Comparison of ENCODE assay signal across 5 cellular contexts in genomic region chr1:173462666-173463065, GRCh38. TPM values are rescaled to one million over a fixed set of nuclear protein-coding genes. Genes with fewer than 3 reads are reported as not detected.
DNase-seq lines count a peak whose midpoint lies in the region; ATAC-seq and TF ChIP-seq lines count a peak whose summit lies in the region.
"Not testable (repeated sequence)": the region's sequence is repeated elsewhere in the genome, so short reads cannot be mapped to it uniquely, and the experiment has no call there.

No MANE protein-coding gene starts in this region.

- not testable (repeated sequence) for H2BK15ac ChIP-seq in IMR-90 (ENCODE audit: low read depth, low read length)

- not testable (repeated sequence) for ATAC-seq in CD8-positive, alpha-beta T cell; IMR-90 (ENCODE audit: low read depth)

- POLR2A ChIA-PET in CD8-positive, alpha-beta T cell (lab: Charles Lee); IMR-90 (lab: Charles Lee; ENCODE audit: unreplicated experiment): not testable (repeated sequence)

- H2BK20ac ChIP-seq in IMR-90 (ENCODE audit: low read depth, low read length) = not testable (repeated sequence)

- H3K56ac ChIP-seq in IMR-90 (ENCODE audit: extremely low read depth, insufficient read depth, low read length) = not testable (repeated sequence)

- not testable (repeated sequence) for H2AK9ac ChIP-seq in IMR-90 (replicated peaks; ENCODE audit: low read depth, low read length, poor library complexity)

- peaks cover 12% of the 10 kb centered on the region for H3K36me3 ChIP-seq in CD8-positive, alpha-beta T cell (ENCODE audit: insufficient read depth, low read length)
- H3K36me3 ChIP-seq in IMR-90 (ENCODE audit: control insufficient read depth, insufficient read depth, low read length) = peaks cover 11% of the 10 kb centered on the region

- H4K8ac ChIP-seq in IMR-90 (ENCODE audit: low read depth in 2 of 2, low read length in 2 of 2) = not testable (repeated sequence)

- H3K36me3 Mint-ChIP-seq in CD8-positive, alpha-beta T cell = peaks cover 82% of the 10 kb centered on the region
- H3K36me3 Mint-ChIP-seq in nephron (ENCODE audit: low read depth) = peaks cover 51% of the 10 kb centered on the region

- H3K27ac Mint-ChIP-seq in CD8-positive, alpha-beta T cell = peak overlapping the region; percentile 28
- H3K27ac Mint-ChIP-seq in nephron = not testable (repeated sequence)

- H3K18ac ChIP-seq in IMR-90 (ENCODE audit: low read depth, low read length) = not testable (repeated sequence)

- H2AK5ac ChIP-seq in IMR-90 (ENCODE audit: low read depth, low read length) = not testable (repeated sequence)

- not testable (repeated sequence) for H3K4me3 Mint-ChIP-seq in CD8-positive, alpha-beta T cell
- peak overlapping the region in 2 of 3 experiments; percentile 37 to 76 for H3K4me3 Mint-ChIP-seq in nephron

- not testable (repeated sequence) for H3K4me2 ChIP-seq in IMR-90 (ENCODE audit: low read depth, low read length)

- H3K9me3 ChIP-seq in CD8-positive, alpha-beta T cell (ENCODE audit: low read length); IMR-90 (ENCODE audit: control insufficient read depth, insufficient read depth, low read length): not testable (repeated sequence)

- DNase-seq in CD8-positive, alpha-beta T cell = not testable (repeated sequence)
- peak; percentile 30 for DNase-seq in IMR-90
- DNase-seq in choroid plexus epithelial cell (ENCODE audit: low read depth) = peak; percentile 9
- peak; percentile 21 for DNase-seq in iris pigment epithelial cell (ENCODE audit: low read depth)

- not testable (repeated sequence) for H3K4ac ChIP-seq in IMR-90 (ENCODE audit: low read depth, low read length)

- dilution Hi-C loops in IMR-90 (cut with HindIII; ENCODE audit: low sequenced_read_pairs, unreplicated experiment) = not testable (repeated sequence)

- not testable (repeated sequence) for H3K9ac ChIP-seq in IMR-90 (ENCODE audit: low read depth, low read length)

- not testable (repeated sequence) for H3K27me3 ChIP-seq in CD8-positive, alpha-beta T cell (ENCODE audit: insufficient read depth, low read length); IMR-90 (ENCODE audit: control insufficient read depth, insufficient read depth, low read length)

- H3K9me3 Mint-ChIP-seq in CD8-positive, alpha-beta T cell = peaks cover 18% of the 10 kb centered on the region
- peaks cover 54% of the 10 kb centered on the region for H3K9me3 Mint-ChIP-seq in nephron

- not testable (repeated sequence) for H4K91ac ChIP-seq in IMR-90 (ENCODE audit: insufficient read depth, low read depth, low read length)

- BruUV-seq in IMR-90 (replicated peaks; lab: Mats Ljungman, UMichigan) = not testable (repeated sequence)

- not testable (repeated sequence) for H4K20me1 ChIP-seq in IMR-90 (ENCODE audit: insufficient read depth, low read length)

- H3K14ac ChIP-seq in IMR-90 (replicated peaks; ENCODE audit: low read depth, low read length) = not testable (repeated sequence)

- H3K4me1 ChIP-seq in CD8-positive, alpha-beta T cell (ENCODE audit: insufficient read depth, low read length); IMR-90 (ENCODE audit: control insufficient read depth, insufficient read depth, low read length): not testable (repeated sequence)

- not testable (repeated sequence) for TF ChIP-seq CTCF in CD8-positive, alpha-beta T cell (IDR thresholded peaks at IDR 0.05); IMR-90 (conservative IDR thresholded peaks at IDR 0.05; ENCODE audit: low read depth, low read length); choroid plexus epithelial cell (conservative IDR thresholded peaks at IDR 0.05; ENCODE audit: low read depth, low read length); nephron (IDR thresholded peaks at IDR 0.05; ENCODE audit: unreplicated experiment in 3 of 3)

- not testable (repeated sequence) for H3K23ac ChIP-seq in IMR-90 (ENCODE audit: low read depth, low read length)

- H3K9me1 ChIP-seq in IMR-90 (ENCODE audit: insufficient read depth, low read length) = not testable (repeated sequence)

- H2BK5ac ChIP-seq in IMR-90 (ENCODE audit: low read depth, low read length, poor library complexity, severe bottlenecking) = not testable (repeated sequence)

- not testable (repeated sequence) for H3K27ac ChIP-seq in CD8-positive, alpha-beta T cell (ENCODE audit: low read depth, low read length); IMR-90 (ENCODE audit: insufficient read depth, low read length)

- not testable (repeated sequence) for H2BK120ac ChIP-seq in IMR-90 (ENCODE audit: low read depth, low read length)

- CTCF ChIA-PET in CD8-positive, alpha-beta T cell (lab: Charles Lee) = interaction anchor here (0.7 kb wide), 1 partner anchor 43 kb away, joined by 3 read pairs; no protein-coding TSS in a partner anchor
- CTCF ChIA-PET in IMR-90 (lab: Yijun Ruan, JAX) = not testable (repeated sequence)

- H4K5ac ChIP-seq in IMR-90 (ENCODE audit: low read depth, low read length) = not testable (repeated sequence)

- H2AFZ ChIP-seq in IMR-90 (replicated peaks; ENCODE audit: low read length, poor library complexity) = not testable (repeated sequence)

- in situ Hi-C loops in IMR-90 (cut with MboI; ENCODE audit: low sequenced_read_pairs) = not testable (repeated sequence)

- TF ChIP-seq RAD21 in IMR-90 (IDR thresholded peaks at IDR 0.05; ENCODE audit: low read length) = not testable (repeated sequence)

- not testable (repeated sequence) for TF ChIP-seq POLR2A in IMR-90 (IDR thresholded peaks at IDR 0.05; ENCODE audit: low read depth, low read length)

- not testable (repeated sequence) for H3K4me3 ChIP-seq in CD8-positive, alpha-beta T cell (ENCODE audit: low read depth, low read length); IMR-90 (ENCODE audit: insufficient read depth, low read depth, low read length); choroid plexus epithelial cell (ENCODE audit: low read depth, low read length)

- H3K27me3 Mint-ChIP-seq in CD8-positive, alpha-beta T cell (ENCODE audit: low read depth); nephron (ENCODE audit: low read depth): not testable (repeated sequence)

- H3K79me1 ChIP-seq in IMR-90 (ENCODE audit: low read depth in 1 of 2, low read length in 2 of 2) = not testable (repeated sequence)

- intact Hi-C loops in CD8-positive, alpha-beta T cell (cut with DNase I, micrococcal nuclease); IMR-90 (cut with micrococcal nuclease): not testable (repeated sequence)

- WGBS in IMR-90 (ENCODE audit: extremely low coverage in 2 of 2, insufficient read length in 1 of 2), 2 experiments = no CpG with 5 or more reads among the region's 2 CpGs

- H3K4me1 Mint-ChIP-seq in CD8-positive, alpha-beta T cell (ENCODE audit: low read depth) = peaks cover 46% of the 10 kb centered on the region
- H3K4me1 Mint-ChIP-seq in nephron = peaks cover 14% of the 10 kb centered on the region

RNA-seq across cellular contexts. Expression of gene PRDX6, which starts 14.5 kb away (rescaled TPM):
- total RNA-seq in CD8-positive, alpha-beta T cell = 100 to 1,000 TPM; 146 to 147 TPM
- 293 and 373 TPM in 2 replicates for total RNA-seq in IMR-90 (2012; rRNA removed)
- 348 and 426 TPM in 2 replicates for polyA plus RNA-seq in IMR-90 (2012; rRNA removed)
- polyA plus RNA-seq in IMR-90 (2012; cell fraction: cytosol; rRNA removed) = 183 and 353 TPM in 2 replicates
- 78.5 and 401 TPM in 2 replicates for polyA plus RNA-seq in IMR-90 (2012; cell fraction: nucleus; rRNA removed; ENCODE audit: low replicate concordance)
